In genomic region chr9:16442622-16443021, GRCh38 we compare ENCODE assay signal across 2 cellular contexts.
TF ChIP-seq lines count a peak whose summit lies in the region.

No MANE protein-coding gene starts in this region.

TF ChIP-seq in GM23338, 12 proteins besides CTCF, POLR2A, EP300 and RAD21 (continued from another document):
- TF ChIP-seq, protein P1, sequence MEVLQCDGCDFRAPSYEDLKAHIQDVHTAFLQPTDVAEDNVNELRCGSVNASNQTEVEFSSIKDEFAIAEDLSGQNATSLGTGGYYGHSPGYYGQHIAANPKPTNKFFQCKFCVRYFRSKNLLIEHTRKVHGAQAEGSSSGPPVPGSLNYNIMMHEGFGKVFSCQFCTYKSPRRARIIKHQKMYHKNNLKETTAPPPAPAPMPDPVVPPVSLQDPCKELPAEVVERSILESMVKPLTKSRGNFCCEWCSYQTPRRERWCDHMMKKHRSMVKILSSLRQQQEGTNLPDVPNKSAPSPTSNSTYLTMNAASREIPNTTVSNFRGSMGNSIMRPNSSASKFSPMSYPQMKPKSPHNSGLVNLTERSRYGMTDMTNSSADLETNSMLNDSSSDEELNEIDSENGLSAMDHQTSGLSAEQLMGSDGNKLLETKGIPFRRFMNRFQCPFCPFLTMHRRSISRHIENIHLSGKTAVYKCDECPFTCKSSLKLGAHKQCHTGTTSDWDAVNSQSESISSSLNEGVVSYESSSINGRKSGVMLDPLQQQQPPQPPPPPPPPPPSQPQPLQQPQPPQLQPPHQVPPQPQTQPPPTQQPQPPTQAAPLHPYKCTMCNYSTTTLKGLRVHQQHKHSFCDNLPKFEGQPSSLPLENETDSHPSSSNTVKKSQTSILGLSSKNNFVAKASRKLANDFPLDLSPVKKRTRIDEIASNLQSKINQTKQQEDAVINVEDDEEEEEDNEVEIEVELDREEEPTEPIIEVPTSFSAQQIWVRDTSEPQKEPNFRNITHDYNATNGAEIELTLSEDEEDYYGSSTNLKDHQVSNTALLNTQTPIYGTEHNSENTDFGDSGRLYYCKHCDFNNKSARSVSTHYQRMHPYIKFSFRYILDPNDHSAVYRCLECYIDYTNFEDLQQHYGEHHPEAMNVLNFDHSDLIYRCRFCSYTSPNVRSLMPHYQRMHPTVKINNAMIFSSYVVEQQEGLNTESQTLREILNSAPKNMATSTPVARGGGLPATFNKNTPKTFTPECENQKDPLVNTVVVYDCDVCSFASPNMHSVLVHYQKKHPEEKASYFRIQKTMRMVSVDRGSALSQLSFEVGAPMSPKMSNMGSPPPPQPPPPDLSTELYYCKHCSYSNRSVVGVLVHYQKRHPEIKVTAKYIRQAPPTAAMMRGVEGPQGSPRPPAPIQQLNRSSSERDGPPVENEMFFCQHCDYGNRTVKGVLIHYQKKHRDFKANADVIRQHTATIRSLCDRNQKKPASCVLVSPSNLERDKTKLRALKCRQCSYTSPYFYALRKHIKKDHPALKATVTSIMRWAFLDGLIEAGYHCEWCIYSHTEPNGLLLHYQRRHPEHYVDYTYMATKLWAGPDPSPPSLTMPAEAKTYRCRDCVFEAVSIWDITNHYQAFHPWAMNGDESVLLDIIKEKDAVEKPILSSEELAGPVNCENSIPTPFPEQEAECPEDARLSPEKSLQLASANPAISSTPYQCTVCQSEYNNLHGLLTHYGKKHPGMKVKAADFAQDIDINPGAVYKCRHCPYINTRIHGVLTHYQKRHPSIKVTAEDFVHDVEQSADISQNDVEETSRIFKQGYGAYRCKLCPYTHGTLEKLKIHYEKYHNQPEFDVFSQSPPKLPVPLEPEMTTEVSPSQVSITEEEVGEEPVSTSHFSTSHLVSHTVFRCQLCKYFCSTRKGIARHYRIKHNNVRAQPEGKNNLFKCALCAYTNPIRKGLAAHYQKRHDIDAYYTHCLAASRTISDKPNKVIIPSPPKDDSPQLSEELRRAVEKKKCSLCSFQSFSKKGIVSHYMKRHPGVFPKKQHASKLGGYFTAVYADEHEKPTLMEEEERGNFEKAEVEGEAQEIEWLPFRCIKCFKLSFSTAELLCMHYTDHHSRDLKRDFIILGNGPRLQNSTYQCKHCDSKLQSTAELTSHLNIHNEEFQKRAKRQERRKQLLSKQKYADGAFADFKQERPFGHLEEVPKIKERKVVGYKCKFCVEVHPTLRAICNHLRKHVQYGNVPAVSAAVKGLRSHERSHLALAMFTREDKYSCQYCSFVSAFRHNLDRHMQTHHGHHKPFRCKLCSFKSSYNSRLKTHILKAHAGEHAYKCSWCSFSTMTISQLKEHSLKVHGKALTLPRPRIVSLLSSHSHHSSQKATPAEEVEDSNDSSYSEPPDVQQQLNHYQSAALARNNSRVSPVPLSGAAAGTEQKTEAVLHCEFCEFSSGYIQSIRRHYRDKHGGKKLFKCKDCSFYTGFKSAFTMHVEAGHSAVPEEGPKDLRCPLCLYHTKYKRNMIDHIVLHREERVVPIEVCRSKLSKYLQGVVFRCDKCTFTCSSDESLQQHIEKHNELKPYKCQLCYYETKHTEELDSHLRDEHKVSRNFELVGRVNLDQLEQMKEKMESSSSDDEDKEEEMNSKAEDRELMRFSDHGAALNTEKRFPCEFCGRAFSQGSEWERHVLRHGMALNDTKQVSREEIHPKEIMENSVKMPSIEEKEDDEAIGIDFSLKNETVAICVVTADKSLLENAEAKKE (CRISPR knock-in tag; IDR thresholded peaks at IDR 0.05): no peak
- no peak for TF ChIP-seq EZH2phosphoT487 (IDR thresholded peaks at IDR 0.05; ENCODE audit: unreplicated experiment)
- no peak for TF ChIP-seq POLR2AphosphoS5 (IDR thresholded peaks at IDR 0.05; ENCODE audit: low read depth)
- no peak for TF ChIP-seq ZNF114 (CRISPR knock-in tag; IDR thresholded peaks at IDR 0.05)
- TF ChIP-seq CREB1 (CRISPR knock-in tag; IDR thresholded peaks at IDR 0.05; ENCODE audit: low read depth): no peak
- TF ChIP-seq ETS1 (IDR thresholded peaks at IDR 0.05): no peak
- TF ChIP-seq STAT1 (IDR thresholded peaks at IDR 0.05; ENCODE audit: unreplicated experiment): no peak
- TF ChIP-seq EZH2 (IDR thresholded peaks at IDR 0.05; ENCODE audit: low read depth, unreplicated experiment): no peak
- TF ChIP-seq ZNF331 (CRISPR knock-in tag; IDR thresholded peaks at IDR 0.05; ENCODE audit: low read depth): no peak
- TF ChIP-seq, protein P2, sequence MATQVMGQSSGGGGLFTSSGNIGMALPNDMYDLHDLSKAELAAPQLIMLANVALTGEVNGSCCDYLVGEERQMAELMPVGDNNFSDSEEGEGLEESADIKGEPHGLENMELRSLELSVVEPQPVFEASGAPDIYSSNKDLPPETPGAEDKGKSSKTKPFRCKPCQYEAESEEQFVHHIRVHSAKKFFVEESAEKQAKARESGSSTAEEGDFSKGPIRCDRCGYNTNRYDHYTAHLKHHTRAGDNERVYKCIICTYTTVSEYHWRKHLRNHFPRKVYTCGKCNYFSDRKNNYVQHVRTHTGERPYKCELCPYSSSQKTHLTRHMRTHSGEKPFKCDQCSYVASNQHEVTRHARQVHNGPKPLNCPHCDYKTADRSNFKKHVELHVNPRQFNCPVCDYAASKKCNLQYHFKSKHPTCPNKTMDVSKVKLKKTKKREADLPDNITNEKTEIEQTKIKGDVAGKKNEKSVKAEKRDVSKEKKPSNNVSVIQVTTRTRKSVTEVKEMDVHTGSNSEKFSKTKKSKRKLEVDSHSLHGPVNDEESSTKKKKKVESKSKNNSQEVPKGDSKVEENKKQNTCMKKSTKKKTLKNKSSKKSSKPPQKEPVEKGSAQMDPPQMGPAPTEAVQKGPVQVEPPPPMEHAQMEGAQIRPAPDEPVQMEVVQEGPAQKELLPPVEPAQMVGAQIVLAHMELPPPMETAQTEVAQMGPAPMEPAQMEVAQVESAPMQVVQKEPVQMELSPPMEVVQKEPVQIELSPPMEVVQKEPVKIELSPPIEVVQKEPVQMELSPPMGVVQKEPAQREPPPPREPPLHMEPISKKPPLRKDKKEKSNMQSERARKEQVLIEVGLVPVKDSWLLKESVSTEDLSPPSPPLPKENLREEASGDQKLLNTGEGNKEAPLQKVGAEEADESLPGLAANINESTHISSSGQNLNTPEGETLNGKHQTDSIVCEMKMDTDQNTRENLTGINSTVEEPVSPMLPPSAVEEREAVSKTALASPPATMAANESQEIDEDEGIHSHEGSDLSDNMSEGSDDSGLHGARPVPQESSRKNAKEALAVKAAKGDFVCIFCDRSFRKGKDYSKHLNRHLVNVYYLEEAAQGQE (IDR thresholded peaks at IDR 0.05; ENCODE audit: unreplicated experiment): no peak
- no peak for TF ChIP-seq JUNB (IDR thresholded peaks at IDR 0.05; ENCODE audit: unreplicated experiment)

TF ChIP-seq in SK-N-SH, 30 proteins besides CTCF, POLR2A, EP300 and RAD21 (continued from another document):
- no peak for TF ChIP-seq IRF3 (IDR thresholded peaks at IDR 0.05; ENCODE audit: low read depth, low read length)
- no peak for TF ChIP-seq POLR2AphosphoS5 (IDR thresholded peaks at IDR 0.05; ENCODE audit: low read depth, low read length)
- no peak for TF ChIP-seq TEAD4 (IDR thresholded peaks at IDR 0.05; ENCODE audit: borderline replicate concordance, insufficient read depth)
- TF ChIP-seq FOXM1 (IDR thresholded peaks at IDR 0.05; ENCODE audit: low read depth): no peak
- TF ChIP-seq NFIC (IDR thresholded peaks at IDR 0.05; ENCODE audit: borderline replicate concordance): no peak
- TF ChIP-seq, protein P3, sequence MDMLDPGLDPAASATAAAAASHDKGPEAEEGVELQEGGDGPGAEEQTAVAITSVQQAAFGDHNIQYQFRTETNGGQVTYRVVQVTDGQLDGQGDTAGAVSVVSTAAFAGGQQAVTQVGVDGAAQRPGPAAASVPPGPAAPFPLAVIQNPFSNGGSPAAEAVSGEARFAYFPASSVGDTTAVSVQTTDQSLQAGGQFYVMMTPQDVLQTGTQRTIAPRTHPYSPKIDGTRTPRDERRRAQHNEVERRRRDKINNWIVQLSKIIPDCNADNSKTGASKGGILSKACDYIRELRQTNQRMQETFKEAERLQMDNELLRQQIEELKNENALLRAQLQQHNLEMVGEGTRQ (IDR thresholded peaks at IDR 0.05; ENCODE audit: borderline replicate concordance, low read depth, low read length): no peak
- no peak for TF ChIP-seq FOXJ3 (CRISPR knock-in tag; IDR thresholded peaks at IDR 0.05)
